Comparison of ENCODE assay signal across 8 cellular contexts in the genomic region with DNA sequence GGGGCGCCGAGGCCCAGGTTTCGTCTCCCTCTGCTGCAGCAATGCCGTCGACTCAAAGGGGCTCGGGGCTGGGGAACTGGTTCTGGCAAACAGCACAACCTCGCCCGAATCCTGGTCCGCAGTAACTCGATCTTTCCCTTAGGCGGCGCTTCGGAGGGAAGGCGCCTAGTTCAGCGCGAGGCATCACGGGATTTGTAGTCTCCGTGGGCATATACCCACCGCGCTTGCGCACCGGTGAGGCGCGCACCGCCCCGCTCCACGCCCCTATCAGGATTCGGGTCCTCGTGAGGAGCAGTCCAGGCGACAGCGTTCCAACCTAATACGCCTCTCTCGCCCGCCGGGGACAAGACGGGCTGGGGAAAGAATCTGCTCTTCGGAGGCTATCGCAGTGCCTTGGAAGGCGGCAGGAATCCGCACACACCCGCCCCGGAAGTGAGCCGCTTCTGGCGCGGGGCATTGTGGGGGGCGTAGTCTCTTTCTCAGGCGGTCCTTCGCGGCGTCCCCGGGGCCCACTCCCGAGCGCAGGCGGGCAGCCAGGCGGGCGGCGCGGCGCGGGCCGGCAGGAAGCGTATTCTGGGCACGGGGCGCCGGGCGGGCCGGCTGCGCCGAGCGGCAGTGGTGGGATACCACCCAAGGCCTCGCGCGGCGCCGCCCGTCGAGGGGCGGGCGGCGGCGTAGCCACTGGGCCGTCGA. TPM values are rescaled to one million over a fixed set of nuclear protein-coding genes. Genes with fewer than 3 reads are reported as not detected.
DNase-seq lines count a peak whose midpoint lies in the region; ATAC-seq and TF ChIP-seq lines count a peak whose summit lies in the region.

A gene (plus strand): TSS at position 505 of the 693 bp plus-strand sequence. CDS start 235 bp downstream, outside the sequence.

- 0 out of 2 replicates have a peak, but pooled peaks have one; percentile 16 for TF ChIP-seq RAD21 in Ishikawa (IDR thresholded peaks at IDR 0.05; ENCODE audit: low read depth)

- peak; percentile 40 for ATAC-seq in GM21576 (IDR thresholded peaks at IDR 0.05; ENCODE audit: unreplicated experiment)

- TF ChIP-seq EP300 in Ishikawa (IDR thresholded peaks at IDR 0.05; ENCODE audit: borderline replicate concordance) = no peak

- peak within 1 kb of the TSS; percentile 94 for H3K27ac ChIP-seq in epithelial cell of prostate

- DNase-seq in DMS53 (lab: John Stamatoyannopoulos, UW) (peak; percentile 97), OCI-M1 (lab: John Stamatoyannopoulos, UW) (peak; percentile 97), activated T-cell treated with anti-CD3 and anti-CD28 coated beads for 4 hours (peak; percentile 92), epithelial cell of prostate (ENCODE audit: low read depth, low spot score) (peak; percentile 64), mucosa of gallbladder (ENCODE audit: low spot score) (peak; percentile 95)
- DNase-seq in stimulated activated CD8-positive, alpha-beta memory T cell treated with anti-CD3 and anti-CD28 coated beads, Interleukin-4, amount 100 ng/mL, for 24 hours (ENCODE audit: low read depth) = peak; percentile 89

TF ChIP-seq in Ishikawa, 13 proteins besides CTCF, POLR2A, EP300 and RAD21:
- peak; percentile 39; the same call in 1 of the 2 replicates for TF ChIP-seq TCF12 (IDR thresholded peaks at IDR 0.05; ENCODE audit: low read depth)
- peak; percentile 41 for TF ChIP-seq CREB1 (IDR thresholded peaks at IDR 0.05; ENCODE audit: low read depth)
- TF ChIP-seq EGR1 (IDR thresholded peaks at IDR 0.05) = no peak

RNA-seq across cellular contexts. Expression of the gene that starts here (rescaled TPM):
- 27.2 TPM for total RNA-seq in mucosa of gallbladder

Comparison
In these comparisons a context has a peak if more than half of its experiments do, and no peak if none do; other contexts are left out.
1. Peak in every context shown above with its lines: DNase-seq, ATAC-seq and H3K27ac ChIP-seq.